In genomic region chr3:127097009-127097350, GRCh38 we compare ENCODE assay signal across 18 cellular contexts.
DNase-seq lines count a peak whose midpoint lies in the region; ATAC-seq, FAIRE-seq and TF ChIP-seq lines count a peak whose summit lies in the region.
"Had no signal": no experiment of that assay in that cellular context is flagged by ENCODE, and none has a peak within 500 bp of the region (broad histone marks: within the 10 kb centered on the region; RNA-seq: fewer than 3 reads in every experiment).

No MANE protein-coding gene starts in this region.

- H3K4ac ChIP-seq in neuronal stem cell (ENCODE audit: low read length) = no peak overlapping the region

- no peak overlapping the region for H3K27ac ChIP-seq in neuronal stem cell (replicated peaks; ENCODE audit: low read length)
- H3K27ac ChIP-seq in tibial nerve = no peak overlapping the region
- H3K27ac ChIP-seq: BLaER1 treated with 17β-estradiol and CSF1 and Interleukin-3, amounts not matched to agents 10 nM and 100 nM; SJSA1 had no signal

- no peak for TF ChIP-seq POLR2A in tibial nerve (IDR thresholded peaks at IDR 0.05)

- H3K4me1 ChIP-seq in neuronal stem cell (ENCODE audit: control insufficient read depth in 2 of 2, insufficient read depth in 1 of 2, low read depth in 1 of 2, low read length in 2 of 2) (peaks cover 0 to 7% of the 10 kb centered on the region in 2 donors), tibial nerve (peaks cover 0 to 8% (median 0%) of the 10 kb centered on the region in 4 donors)
- H3K4me1 ChIP-seq: BLaER1 treated with 17β-estradiol and CSF1 and Interleukin-3, amounts not matched to agents 10 nM and 100 nM; SJSA1 had no signal

- peak overlapping the region; percentile 56 for H4K91ac ChIP-seq in neuronal stem cell (ENCODE audit: low read depth, low read length, poor library complexity)

- no peak overlapping the region for H2BK5ac ChIP-seq in neuronal stem cell (ENCODE audit: low read length)

- no peaks in the 10 kb centered on the region for H3K9me3 Mint-ChIP-seq in activated T-cell treated with anti-CD3 and anti-CD28 coated beads, Interleukin-2, amount 50 U/mL, for 24 hours
- no peaks in the 10 kb centered on the region for H3K9me3 Mint-ChIP-seq in activated T-cell treated with anti-CD3 and anti-CD28 coated beads, Interleukin-2, amount 50 U/mL, for 4 hours
- H3K9me3 Mint-ChIP-seq: CD8-positive, alpha-beta T cell had no signal

- no peaks in the 10 kb centered on the region for H3K79me1 ChIP-seq in neuronal stem cell (ENCODE audit: low read depth, low read length)

- TF ChIP-seq EP300 in tibial nerve (IDR thresholded peaks at IDR 0.05) = no peak

- H3K36me3 ChIP-seq in neuronal stem cell (replicated peaks in 1 of 2; ENCODE audit: control insufficient read depth in 2 of 2, insufficient read depth in 2 of 2, low read length in 2 of 2) (no peaks in the 10 kb centered on the region), tibial nerve (no peaks in the 10 kb centered on the region)
- H3K36me3 ChIP-seq: BLaER1 treated with 17β-estradiol and CSF1 and Interleukin-3, amounts not matched to agents 10 nM and 100 nM; SJSA1 had no signal

- no peak overlapping the region for H3K4me3 ChIP-seq in neuronal stem cell (ENCODE audit: low read length in 2 of 2)
- H3K4me3 ChIP-seq in tibial nerve = no peak overlapping the region
- H3K4me3 ChIP-seq: BLaER1 treated with 17β-estradiol and CSF1 and Interleukin-3, amounts not matched to agents 10 nM and 100 nM; SJSA1 had no signal

- no peak overlapping the region for H4K8ac ChIP-seq in neuronal stem cell (ENCODE audit: low read depth, low read length)

- peak overlapping the region; percentile 7 for H2AK5ac ChIP-seq in neuronal stem cell (ENCODE audit: low read depth, low read length)

- H3K27me3 ChIP-seq in neuronal stem cell (ENCODE audit: control insufficient read depth in 3 of 3, insufficient read depth in 3 of 3, low read depth in 1 of 3, low read length in 3 of 3) (peaks cover 0 to 4% (median 0%) of the 10 kb centered on the region in 3 experiments), tibial nerve (no peaks in the 10 kb centered on the region)
- H3K27me3 ChIP-seq: SJSA1 had no signal

- TF ChIP-seq CTCF in tibial nerve (IDR thresholded peaks at IDR 0.05) = no peak

- no peaks in the 10 kb centered on the region for H3K4me1 Mint-ChIP-seq in activated T-cell treated with anti-CD3 and anti-CD28 coated beads, Interleukin-2, amount 50 U/mL, for 24 hours (ENCODE audit: low read depth)
- no peaks in the 10 kb centered on the region for H3K4me1 Mint-ChIP-seq in activated T-cell treated with anti-CD3 and anti-CD28 coated beads, Interleukin-2, amount 50 U/mL, for 4 hours (ENCODE audit: low read depth)

- no peak overlapping the region for H2BK15ac ChIP-seq in neuronal stem cell (ENCODE audit: low read length)

- no peak overlapping the region for H3K18ac ChIP-seq in neuronal stem cell (ENCODE audit: low read length)

- peak; percentile 14 for DNase-seq in activated T-cell treated with anti-CD3 and anti-CD28 coated beads, Interleukin-2, amount 50 U/mL, for 24 hours
- DNase-seq in activated T-cell treated with anti-CD3 and anti-CD28 coated beads, Interleukin-2, amount 50 U/mL, for 4 hours = no peak
- peak; percentile 28 for DNase-seq in cerebellum (ENCODE audit: low spot score)
- no peak for DNase-seq in neuronal stem cell (ENCODE audit: low spot score)
- DNase-seq in urothelium cell line (ENCODE audit: low spot score) = no peak
- DNase-seq in superior temporal gyrus (ENCODE audit: extremely low spot score) = no peak
- no peak for DNase-seq in tibial nerve (ENCODE audit: low spot score in 2 of 2)
- DNase-seq: CD8-positive, alpha-beta T cell; GDM1; HFFc6; NCI-H1417; NCI-H187; NCI-H2107; NCI-H526 had no signal

- no peak overlapping the region for H3K14ac ChIP-seq in neuronal stem cell (ENCODE audit: low read length)

- no peak overlapping the region for H3K23ac ChIP-seq in neuronal stem cell (ENCODE audit: low read depth, low read length, poor library complexity)

- FAIRE-seq in urothelium cell line (lab: Jason Lieb, UNC) = peak; percentile 53

- H2BK12ac ChIP-seq in neuronal stem cell (ENCODE audit: low read length) = no peak overlapping the region

- WGBS in neuronal stem cell (ENCODE audit: extremely low coverage in 2 of 2, insufficient read length in 2 of 2, insufficient replicate concordance in 1 of 2), 2 donors = no CpG with 5 or more reads among the region's 4 CpGs
- WGBS in tibial nerve, 2 donors = 72 to 90% methylated on average over 3 to 4 of the region's 4 CpGs

- H2AFZ ChIP-seq in neuronal stem cell (ENCODE audit: low read length) = no peak overlapping the region

- H3K9me3 ChIP-seq in neuronal stem cell (replicated peaks in 1 of 2; ENCODE audit: control insufficient read depth in 2 of 2, insufficient read depth in 1 of 2, low read depth in 1 of 2, low read length in 2 of 2) (peaks cover 0 to 6% of the 10 kb centered on the region in 2 donors), tibial nerve (peaks cover 0 to 11% (median 1%) of the 10 kb centered on the region in 4 donors)
- H3K9me3 ChIP-seq: SJSA1 had no signal

- H3K27me3 Mint-ChIP-seq in activated T-cell treated with anti-CD3 and anti-CD28 coated beads, Interleukin-2, amount 50 U/mL, for 24 hours = peaks cover 2% of the 10 kb centered on the region
- H3K27me3 Mint-ChIP-seq in activated T-cell treated with anti-CD3 and anti-CD28 coated beads, Interleukin-2, amount 50 U/mL, for 4 hours (ENCODE audit: low read depth) = no peaks in the 10 kb centered on the region

- H3K9ac ChIP-seq in neuronal stem cell (ENCODE audit: low read depth, low read length, poor library complexity) = no peak overlapping the region
- H3K9ac ChIP-seq: BLaER1 treated with 17β-estradiol and CSF1 and Interleukin-3, amounts not matched to agents 10 nM and 100 nM had no signal

- H3K36me3 Mint-ChIP-seq in activated T-cell treated with anti-CD3 and anti-CD28 coated beads, Interleukin-2, amount 50 U/mL, for 24 hours (ENCODE audit: low read depth) = no peaks in the 10 kb centered on the region
- H3K36me3 Mint-ChIP-seq in activated T-cell treated with anti-CD3 and anti-CD28 coated beads, Interleukin-2, amount 50 U/mL, for 4 hours (ENCODE audit: insufficient read depth) = no peaks in the 10 kb centered on the region
- H3K36me3 Mint-ChIP-seq: CD8-positive, alpha-beta T cell had no signal

- H3K4me3 Mint-ChIP-seq in activated T-cell treated with anti-CD3 and anti-CD28 coated beads, Interleukin-2, amount 50 U/mL, for 24 hours = no peak overlapping the region
- H3K4me3 Mint-ChIP-seq in activated T-cell treated with anti-CD3 and anti-CD28 coated beads, Interleukin-2, amount 50 U/mL, for 4 hours = no peak overlapping the region
- H3K4me3 Mint-ChIP-seq: CD8-positive, alpha-beta T cell; HFFc6 had no signal

- no peak for ATAC-seq in activated T-cell treated with anti-CD3 and anti-CD28 coated beads, Interleukin-2, amount 50 U/mL, for 4 hours
- ATAC-seq in GM21786 (IDR thresholded peaks at IDR 0.05; ENCODE audit: unreplicated experiment) = no peak
- ATAC-seq: CD8-positive, alpha-beta T cell; Panc1 had no signal

- H3K27ac Mint-ChIP-seq in activated T-cell treated with anti-CD3 and anti-CD28 coated beads, Interleukin-2, amount 50 U/mL, for 24 hours = no peak overlapping the region
- H3K27ac Mint-ChIP-seq: CD8-positive, alpha-beta T cell; HFFc6 had no signal

- no peak overlapping the region for H3K4me2 ChIP-seq in neuronal stem cell (ENCODE audit: insufficient read depth, low read length, poor library complexity, severe bottlenecking)
- H3K4me2 ChIP-seq: BLaER1 treated with 17β-estradiol and CSF1 and Interleukin-3, amounts not matched to agents 10 nM and 100 nM had no signal

- H2BK120ac ChIP-seq in neuronal stem cell (ENCODE audit: low read depth, low read length) = no peak overlapping the region

Comparison
In these comparisons a context has a peak if more than half of its experiments do, and no peak if none do; other contexts are left out.
1. DNase-seq: peak in activated T-cell treated with anti-CD3 and anti-CD28 coated beads, Interleukin-2, amount 50 U/mL, for 24 hours (single experiment) and cerebellum (single experiment); none in activated T-cell treated with anti-CD3 and anti-CD28 coated beads, Interleukin-2, amount 50 U/mL, for 4 hours (single experiment), neuronal stem cell (single experiment), urothelium cell line (single experiment), superior temporal gyrus (single experiment) and tibial nerve (0 of 2).